ENCODE assay signal across 20 cellular contexts in the genomic region with DNA sequence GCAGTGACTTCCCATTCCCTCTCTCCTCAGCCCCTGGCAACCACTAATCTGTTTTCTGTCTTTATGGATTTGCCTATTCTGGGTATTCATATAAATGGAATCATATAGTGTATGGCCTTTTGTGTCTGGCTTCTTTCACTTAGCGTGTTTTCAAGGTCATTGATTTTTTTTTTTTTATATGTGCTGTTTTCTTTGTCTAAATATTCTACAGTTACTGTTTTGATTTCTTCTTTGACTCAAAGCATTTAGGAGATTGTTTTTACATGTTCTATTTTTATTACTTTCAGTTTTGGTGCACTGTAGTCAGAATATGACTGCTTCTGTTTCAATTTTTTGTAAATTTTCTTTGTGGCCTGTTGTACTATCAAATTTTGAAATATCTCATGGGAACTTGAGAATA.
DNase-seq lines count a peak whose midpoint lies in the region; ATAC-seq and TF ChIP-seq lines count a peak whose summit lies in the region.
"Had no signal": no experiment of that assay in that cellular context is flagged by ENCODE, and none has a peak within 500 bp of the region (broad histone marks: within the 10 kb centered on the region; RNA-seq: fewer than 3 reads in every experiment).

No MANE protein-coding gene starts in this region.

- peaks cover 1% of the 10 kb centered on the region for H3K27me3 Mint-ChIP-seq in activated CD8-positive, alpha-beta T cell treated with anti-CD3 and anti-CD28 coated beads for 36 hours

- peaks cover 6% of the 10 kb centered on the region for H3K9me3 Mint-ChIP-seq in activated CD8-positive, alpha-beta T cell treated with anti-CD3 and anti-CD28 coated beads for 36 hours

- H3K27ac ChIP-seq in VCaP, result peak overlapping the region; percentile 99; the same call in 1 of the 2 replicates
- H3K27ac ChIP-seq: BLaER1 treated with 17β-estradiol and CSF1 and Interleukin-3, amounts not matched to agents 10 nM and 100 nM had no signal

- TF ChIP-seq CTCF in GM12865 (IDR thresholded peaks at IDR 0.05; ENCODE audit: insufficient read depth, low read depth, low read length, missing control alignments), result no peak
- TF ChIP-seq CTCF in VCaP (conservative IDR thresholded peaks at IDR 0.05), result no peak
- TF ChIP-seq CTCF in activated CD8-positive, alpha-beta T cell treated with anti-CD3 and anti-CD28 coated beads for 36 hours (IDR thresholded peaks at IDR 0.05), result no peak

- no peaks in the 10 kb centered on the region for H3K4me1 Mint-ChIP-seq in activated CD8-positive, alpha-beta T cell treated with anti-CD3 and anti-CD28 coated beads for 36 hours (ENCODE audit: low read depth)

- intact Hi-C loops in activated CD8-positive, alpha-beta T cell treated with anti-CD3 and anti-CD28 coated beads for 36 hours (cut with micrococcal nuclease), result no loop called here

- H3K27ac Mint-ChIP-seq in activated CD8-positive, alpha-beta T cell treated with anti-CD3 and anti-CD28 coated beads for 36 hours, result no peak overlapping the region

- ATAC-seq in GM19455 (IDR thresholded peaks at IDR 0.05; ENCODE audit: unreplicated experiment) (peak; percentile 80), HG02973 (IDR thresholded peaks at IDR 0.05; ENCODE audit: unreplicated experiment) (peak; percentile 59), HG03521 (IDR thresholded peaks at IDR 0.05; ENCODE audit: unreplicated experiment) (no peak), GM19397 (IDR thresholded peaks at IDR 0.05; ENCODE audit: unreplicated experiment) (no peak)
- ATAC-seq in activated CD8-positive, alpha-beta T cell treated with anti-CD3 and anti-CD28 coated beads for 36 hours, result no peak
- ATAC-seq: A549, PC-3 had no signal

- peaks cover 2% of the 10 kb centered on the region for H3K36me3 Mint-ChIP-seq in activated CD8-positive, alpha-beta T cell treated with anti-CD3 and anti-CD28 coated beads for 36 hours (ENCODE audit: low read depth)

- peak overlapping the region; percentile 43 for H3K4me3 ChIP-seq in GM12865 (ENCODE audit: low read depth, low read length)
- H3K4me3 ChIP-seq: A549; BLaER1 treated with 17β-estradiol and CSF1 and Interleukin-3, amounts not matched to agents 10 nM and 100 nM; MG63 had no signal

- CTCF ChIA-PET in activated CD8-positive, alpha-beta T cell treated with anti-CD3 and anti-CD28 coated beads for 36 hours (lab: Charles Lee), result no interaction called here

- peak; percentile 57 for DNase-seq in GM12865 (ENCODE audit: low read depth)
- no peak for DNase-seq in activated CD8-positive, alpha-beta T cell treated with anti-CD3 and anti-CD28 coated beads for 36 hours
- DNase-seq in mesenteric fat pad (ENCODE audit: low spot score), result no peak
- DNase-seq: DND-41, Karpas-422, MG63, NCI-H1092 treated with DMSO at 0.1 percent for 48 hours, NCI-H187, NCI-H2171, NCI-H446 treated with DMSO at 0.1 percent for 48 hours, NCI-H748 treated with DMSO at 0.1 percent for 48 hours, PC-3, SW 1271 had no signal

- POLR2A ChIA-PET in activated CD8-positive, alpha-beta T cell treated with anti-CD3 and anti-CD28 coated beads for 36 hours (lab: Charles Lee), result no interaction called here

- H3K4me3 Mint-ChIP-seq in activated CD8-positive, alpha-beta T cell treated with anti-CD3 and anti-CD28 coated beads for 36 hours, result no peak overlapping the region

Comparison
In these comparisons a context has a peak if more than half of its experiments do, and no peak if none do; other contexts are left out.
1. ATAC-seq: peak in GM19455 (single experiment) and HG02973 (single experiment); none in HG03521 (single experiment), GM19397 (single experiment) and activated CD8-positive, alpha-beta T cell treated with anti-CD3 and anti-CD28 coated beads for 36 hours (single experiment).